ENCODE assay signal across 11 cellular contexts in the genomic region with DNA sequence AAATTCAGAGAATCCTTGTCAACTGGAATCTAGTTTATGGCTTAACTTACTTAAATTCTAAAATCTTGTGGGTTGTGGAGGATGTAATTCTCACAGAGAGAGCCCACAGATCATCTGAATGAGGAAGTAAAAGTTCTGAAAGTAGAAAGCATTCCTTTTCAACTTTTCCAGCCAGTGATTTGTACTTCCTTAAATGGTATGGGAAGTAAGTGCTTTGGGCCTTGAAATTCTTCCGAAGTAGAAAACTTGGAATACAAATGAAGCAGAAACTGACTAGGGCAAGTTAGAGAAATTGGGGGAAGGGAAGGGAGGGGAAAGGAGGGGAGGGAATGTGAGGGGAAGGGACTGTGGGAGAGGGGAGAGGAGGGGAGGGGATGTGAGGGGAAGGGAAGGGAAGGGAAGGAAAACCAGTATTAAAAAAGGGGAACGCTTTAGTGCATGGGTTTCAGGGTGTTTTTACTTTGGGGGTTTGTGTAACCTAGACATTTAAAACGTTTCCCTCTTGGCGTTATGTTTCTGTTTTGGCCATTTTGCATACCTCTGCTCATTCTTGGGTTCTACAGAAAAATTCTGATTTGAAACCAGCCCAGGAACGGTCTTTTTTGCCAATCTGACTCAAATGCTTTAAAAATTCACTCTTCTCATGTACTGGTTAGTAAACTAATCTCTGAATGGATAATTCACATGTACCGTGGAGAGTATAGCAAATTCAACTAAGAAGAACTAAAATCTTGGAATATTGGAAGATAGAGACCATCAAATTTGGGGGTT. TPM values are rescaled to one million over a fixed set of nuclear protein-coding genes. Genes with fewer than 3 reads are reported as not detected.
A peak's percentile ranks its signal among the peaks of the same experiment; 100 is the strongest.
DNase-seq lines count a peak whose midpoint lies in the region; ATAC-seq, FAIRE-seq and TF ChIP-seq lines count a peak whose summit lies in the region.
"Had no signal": no experiment of that assay in that cellular context is flagged by ENCODE, and none has a peak within 500 bp of the region (broad histone marks: within the 10 kb centered on the region; RNA-seq: fewer than 3 reads in every experiment).

No MANE protein-coding gene starts in this region.

- no peak for FAIRE-seq in GM19239 (lab: Jason Lieb, UNC)

- WGBS in mesodermal cell (ENCODE audit: insufficient coverage in 2 of 2), 2 experiments: 82 to 85% methylated on average over 4 of the region's 6 CpGs
- WGBS in tibial nerve, 2 donors: 14 to 15% methylated on average over 6 of the region's 6 CpGs

- no peak for TF ChIP-seq POLR2A in tibial nerve (IDR thresholded peaks at IDR 0.05)

- peak in 1 of 2 donors; percentile 9 for TF ChIP-seq EP300 in tibial nerve (IDR thresholded peaks at IDR 0.05)

- TF ChIP-seq CTCF in coronary artery (IDR thresholded peaks at IDR 0.05) (no peak), tibial nerve (IDR thresholded peaks at IDR 0.05) (no peak)

- H3K27ac ChIP-seq in coronary artery (peak overlapping the region; percentile 83 to 88), mesodermal cell (ENCODE audit: low read depth, low read length, severe bottlenecking) (peak overlapping the region; percentile 26), tibial nerve (peak overlapping the region in 3 of 4 donors; percentile 69 to 93 (median 80))
- H3K27ac ChIP-seq: epithelial cell of prostate had no signal

- ATAC-seq in GM19455 (IDR thresholded peaks at IDR 0.05; ENCODE audit: unreplicated experiment): no peak

- H3K27me3 ChIP-seq in tibial nerve: no peaks in the 10 kb centered on the region

- H3K36me3 ChIP-seq in mesodermal cell (ENCODE audit: control insufficient read depth, insufficient read depth, low read length) (peaks cover 53% of the 10 kb centered on the region), tibial nerve (peaks cover 0 to 30% (median 0%) of the 10 kb centered on the region in 3 donors)

- H3K4me3 ChIP-seq in coronary artery: peak overlapping the region; percentile 27
- H3K4me3 ChIP-seq in mesodermal cell (ENCODE audit: extremely low read depth, insufficient read depth, low read length, poor library complexity, severe bottlenecking): no peak overlapping the region
- no peak overlapping the region for H3K4me3 ChIP-seq in tibial nerve

- H3K9me3 ChIP-seq in mesodermal cell (ENCODE audit: control insufficient read depth, low read length): no peaks in the 10 kb centered on the region
- H3K9me3 ChIP-seq in tibial nerve: no peaks in the 10 kb centered on the region

- DNase-seq in SIG-M5 treated with dmso at 0.1 percent for 504 hours (lab: John Stamatoyannopoulos, UW; ENCODE audit: unreplicated experiment) (peak; percentile 26), SIG-M5 (lab: John Stamatoyannopoulos, UW) (no peak), coronary artery (ENCODE audit: low spot score) (no peak), tibial nerve (ENCODE audit: low spot score in 2 of 2) (no peak), epidermal melanocyte (ENCODE audit: insufficient read length, low spot score) (no peak), GM19239 (ENCODE audit: insufficient read length, low spot score) (no peak)
- DNase-seq: NCI-H1930, posterior cingulate gyrus had no signal

- peaks cover 14% of the 10 kb centered on the region for H3K4me1 ChIP-seq in mesodermal cell (ENCODE audit: control insufficient read depth, insufficient read depth, low read length, poor library complexity, severe bottlenecking)
- H3K4me1 ChIP-seq in tibial nerve: peaks cover 0 to 51% (median 30%) of the 10 kb centered on the region in 4 donors

RNA-seq across cellular contexts. Expression of a gene that starts 15.5 kb away (rescaled TPM):
- 13.7 TPM for polyA plus RNA-seq in mesodermal cell (2013, experiment 1 of 2)
- 12.7 TPM for polyA plus RNA-seq in mesodermal cell (2013, experiment 2 of 2)
- total RNA-seq in tibial nerve: 10 to 100 TPM; 33.1 to 50.2 (median 37.7) TPM

RNA-seq across cellular contexts. Expression of a gene that starts 39.1 kb away (rescaled TPM):
- polyA plus RNA-seq in mesodermal cell (2013, experiment 1 of 2): 37.2 TPM
- polyA plus RNA-seq in mesodermal cell (2013, experiment 2 of 2): 33.0 TPM
- total RNA-seq in tibial nerve: 10 to 100 TPM; 17.6 to 48.0 (median 24.1) TPM

RNA-seq across cellular contexts. Expression of a gene that starts 39.1 kb away (rescaled TPM):
- 116 TPM for polyA plus RNA-seq in mesodermal cell (2013, experiment 1 of 2)
- polyA plus RNA-seq in mesodermal cell (2013, experiment 2 of 2): 99.3 TPM
- 10 to 100 TPM; 58.8 to 99.0 (median 76.5) TPM for total RNA-seq in tibial nerve

Comparison
In these comparisons a context has a peak if more than half of its experiments do, and no peak if none do; other contexts are left out.
1. H3K27ac ChIP-seq: peak in every context shown above with its lines; median percentile 86 in coronary artery; 80 in tibial nerve; 26 in mesodermal cell.